28 cellular contexts compared by ENCODE assay signal in the genomic region with DNA sequence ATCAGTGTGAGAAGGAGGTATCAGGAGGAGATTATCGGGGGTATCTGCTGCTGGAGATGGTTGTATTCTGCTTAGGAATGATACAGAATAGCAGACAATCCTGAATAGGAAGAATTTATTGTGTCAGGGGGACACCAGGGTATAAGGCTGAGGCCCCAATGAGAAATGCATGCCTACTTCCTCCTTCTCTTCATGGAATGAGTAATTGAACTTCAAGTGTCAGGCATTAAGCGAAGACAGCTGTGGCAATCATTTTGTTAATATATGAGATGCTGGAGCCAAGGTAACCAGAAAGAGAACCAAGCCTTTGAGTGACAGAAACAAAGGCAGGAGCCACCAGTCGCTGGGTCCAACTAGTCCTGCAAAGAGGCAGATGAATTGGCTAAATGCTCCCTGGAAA. TPM values are rescaled to one million over a fixed set of nuclear protein-coding genes. Genes with fewer than 3 reads are reported as not detected.
"Had no signal": no experiment of that assay in that cellular context is flagged by ENCODE, and none has a peak within 500 bp of the region (broad histone marks: within the 10 kb centered on the region; RNA-seq: fewer than 3 reads in every experiment).

No MANE protein-coding gene starts in this region.

- H3K4me3 ChIP-seq: ascending aorta, body of pancreas, coronary artery had no signal

- DNase-seq: activated CD4-positive, alpha-beta T cell treated with anti-CD3 and anti-CD28 coated beads for 48 hours; activated CD4-positive, alpha-beta T cell treated with anti-CD3 and anti-CD28 coated beads, Interleukin-2, amount 50 U/mL, for 48 hours; activated CD4-positive, CD25-positive, alpha-beta regulatory T cell treated with anti-CD3 and anti-CD28 coated beads, Interleukin-2, amount 50 U/mL, for 72 hours; activated CD8-positive, alpha-beta memory T cell treated with anti-CD3 and anti-CD28 coated beads, Interleukin-2, amount 10 ng/mL, durations not matched to agents 7 days and 5 days; activated effector memory CD4-positive, alpha-beta T cell treated with Interleukin-2 at 50 U/mL for 16 hours; activated naive CD4-positive, alpha-beta T cell; activated T-cell treated with anti-CD3 and anti-CD28 coated beads, Interleukin-2, amount 50 U/mL, for 24 hours; amniotic stem cell; body of pancreas; central memory CD4-positive, alpha-beta T cell; NCI-H1105 treated with DMSO at 0.1 percent for 48 hours; NCI-H1436 treated with DMSO at 0.1 percent for 48 hours; NCI-H187; NCI-H2081; NCI-H2171; NCI-H226; NCI-H526; NCI-H774; SIG-M5; T-helper 17 cell; T-helper 9 cell had no signal

- H3K27me3 ChIP-seq: ascending aorta, body of pancreas had no signal

- ATAC-seq: activated CD8-positive, alpha-beta memory T cell treated with anti-CD3 and anti-CD28 coated beads, Interleukin-2, amount 10 ng/mL, durations not matched to agents 7 days and 5 days; body of pancreas; T-helper 17 cell; WTC11 had no signal

- H3K9me3 ChIP-seq: ascending aorta, body of pancreas had no signal

- H3K36me3 ChIP-seq: ascending aorta had no signal

RNA-seq across cellular contexts. Expression of a gene that starts 49.1 kb away (rescaled TPM):
- total RNA-seq: activated CD8-positive, alpha-beta memory T cell treated with anti-CD3 and anti-CD28 coated beads, Interleukin-2, amount 10 ng/mL, durations not matched to agents 7 days and 5 days; activated T-helper 1 cell treated with anti-CD3 and anti-CD28 coated beads, Interleukin-12 subunit alpha, Interleukin-12 subunit beta, Interleukin-2, Interleukin-4 antibody, amounts not matched to agents 30 ng/mL and 10 ng/mL and 1 ng/mL, durations not matched to agents 14 hours and 24 hours and 36 hours; ascending aorta; bronchial epithelial cell; NCI-H460; OCI-LY7; T-helper 17 cell had no signal
